In genomic region chr1:64675718-64676345, GRCh38 we compare ENCODE assay signal across 8 cellular contexts.
DNase-seq lines count a peak whose midpoint lies in the region; ATAC-seq and TF ChIP-seq lines count a peak whose summit lies in the region.

No MANE protein-coding gene starts in this region.

- H3K4me3 ChIP-seq in Peyer's patch, result no peak overlapping the region
- H3K4me3 ChIP-seq in tibial nerve, result no peak overlapping the region
- H3K4me3 ChIP-seq in suprapubic skin, result no peak overlapping the region

- H3K27me3 ChIP-seq in Peyer's patch (no peaks in the 10 kb centered on the region), tibial nerve (no peaks in the 10 kb centered on the region), suprapubic skin (no peaks in the 10 kb centered on the region)

- TF ChIP-seq CTCF in 22Rv1 (IDR thresholded peaks at IDR 0.05), result peak; percentile 67
- TF ChIP-seq CTCF in Peyer's patch (IDR thresholded peaks at IDR 0.05), result peak in 5 of 6 experiments; percentile 15 to 63 (median 45)
- peak in 4 of 5 experiments; percentile 29 to 69 (median 58) for TF ChIP-seq CTCF in tibial nerve (IDR thresholded peaks at IDR 0.05)
- TF ChIP-seq CTCF in suprapubic skin (IDR thresholded peaks at IDR 0.05), result peak in 1 of 2 donors; percentile 66

- no peak for TF ChIP-seq EP300 in tibial nerve (IDR thresholded peaks at IDR 0.05)
- no peak for TF ChIP-seq EP300 in suprapubic skin (IDR thresholded peaks at IDR 0.05)

- TF ChIP-seq POLR2A in Peyer's patch (IDR thresholded peaks at IDR 0.05) (no peak), tibial nerve (IDR thresholded peaks at IDR 0.05) (no peak), suprapubic skin (IDR thresholded peaks at IDR 0.05) (no peak)

- H3K9me3 ChIP-seq in Peyer's patch (no peaks in the 10 kb centered on the region), tibial nerve (no peaks in the 10 kb centered on the region), suprapubic skin (no peaks in the 10 kb centered on the region)

- no peak overlapping the region for H3K27ac ChIP-seq in 22Rv1
- no peak overlapping the region for H3K27ac ChIP-seq in Peyer's patch
- no peak overlapping the region for H3K27ac ChIP-seq in tibial nerve
- no peak overlapping the region for H3K27ac ChIP-seq in suprapubic skin

- ATAC-seq in GM18511 (IDR thresholded peaks at IDR 0.05; ENCODE audit: unreplicated experiment), result peak; percentile 62

- no peak for DNase-seq in Peyer's patch
- DNase-seq in fibroblast of peridontal ligament (ENCODE audit: extremely low read depth), result peak; percentile 57
- DNase-seq in tibial nerve (ENCODE audit: low spot score in 2 of 2), result no peak
- DNase-seq in stimulated activated CD4-positive, alpha-beta T cell treated with anti-CD3 and anti-CD28 coated beads, Interleukin-4, amount 100 ng/mL, for 1 hour, result no peak
- DNase-seq in suprapubic skin (ENCODE audit: low spot score in 2 of 2), result no peak
- no peak for DNase-seq in SHP77 treated with DMSO at 0.1 percent for 48 hours (lab: John Stamatoyannopoulos, UW)

- 62 to 66% methylated on average over 4 of the region's 4 CpGs for WGBS in tibial nerve, 2 donors
- 67% methylated on average over 4 of the region's 4 CpGs for WGBS in suprapubic skin

- H3K36me3 ChIP-seq in Peyer's patch, result peaks cover 0 to 6% (median 0%) of the 10 kb centered on the region in 3 donors
- H3K36me3 ChIP-seq in tibial nerve, result peaks cover 0 to 11% (median 0%) of the 10 kb centered on the region in 3 donors
- peaks cover 66% of the 10 kb centered on the region for H3K36me3 ChIP-seq in suprapubic skin

- H3K4me1 ChIP-seq in Peyer's patch (no peaks in the 10 kb centered on the region), tibial nerve (peaks cover 0 to 3% (median 0%) of the 10 kb centered on the region in 4 donors), suprapubic skin (no peaks in the 10 kb centered on the region)
